ENCODE assay signal across 21 cellular contexts in the genomic region with DNA sequence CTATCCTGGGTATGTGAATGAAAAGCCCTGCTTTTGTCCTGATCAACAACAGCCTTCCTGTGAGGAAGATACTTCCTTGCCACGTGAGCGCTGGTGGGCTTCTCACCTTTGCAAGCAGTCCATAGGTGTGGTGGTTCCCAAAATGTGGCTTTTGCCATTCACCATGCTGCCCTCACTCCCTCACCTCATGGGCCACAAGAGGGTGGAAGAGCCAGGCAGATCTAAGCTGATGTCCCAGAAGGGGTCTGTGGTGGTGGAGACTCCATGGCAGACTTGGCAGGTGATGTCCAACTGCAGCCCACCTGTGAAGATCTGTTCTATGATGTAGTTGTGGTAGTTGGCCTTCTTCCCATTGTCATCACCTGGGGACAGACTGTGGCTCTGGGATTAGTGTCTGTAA.
DNase-seq lines count a peak whose midpoint lies in the region; ATAC-seq, FAIRE-seq and TF ChIP-seq lines count a peak whose summit lies in the region.
"Had no signal": no experiment of that assay in that cellular context is flagged by ENCODE, and none has a peak within 500 bp of the region (broad histone marks: within the 10 kb centered on the region; RNA-seq: fewer than 3 reads in every experiment).

No MANE protein-coding gene starts in this region.

- no peak overlapping the region for H3K9ac ChIP-seq in DND-41 (ENCODE audit: low read depth, low read length)
- no peak overlapping the region for H3K9ac ChIP-seq in KMS-11
- H3K9ac ChIP-seq in OCI-LY3 (ENCODE audit: low read length), result no peak overlapping the region
- H3K9ac ChIP-seq: BLaER1 had no signal

- ATAC-seq in DND-41 (ENCODE audit: insufficient read depth, low read depth), result peak; percentile 50; the same call in 2 of the 3 replicates
- ATAC-seq: CD8-positive, alpha-beta T cell had no signal

- intact Hi-C loops in posterior vena cava (cut with DNase I), result no loop called here

- H2AFZ ChIP-seq in DND-41 (ENCODE audit: low read depth, low read length) (no peak overlapping the region), KMS-11 (ENCODE audit: low read depth) (no peak overlapping the region), OCI-LY3 (ENCODE audit: low read depth, low read length) (no peak overlapping the region)

- H3K27me3 ChIP-seq in DND-41 (ENCODE audit: insufficient read depth, low read length, poor library complexity) (no peaks in the 10 kb centered on the region), KMS-11 (ENCODE audit: insufficient read depth, low read depth) (no peaks in the 10 kb centered on the region), OCI-LY3 (ENCODE audit: low read depth, low read length) (no peaks in the 10 kb centered on the region)
- H3K27me3 ChIP-seq: BLaER1 had no signal

- TF ChIP-seq CTCF in DND-41 (IDR thresholded peaks at IDR 0.05; ENCODE audit: borderline replicate concordance, extremely low read depth, low read length, poor library complexity, severe bottlenecking) (no peak), KMS-11 (conservative IDR thresholded peaks at IDR 0.05; ENCODE audit: low read depth, low read length) (no peak), OCI-LY3 (IDR thresholded peaks at IDR 0.05; ENCODE audit: low read depth, low read length) (no peak)

- no peak overlapping the region for H3K27ac ChIP-seq in DND-41 (ENCODE audit: low read length)
- H3K27ac ChIP-seq in KMS-11, result no peak overlapping the region; the same call in 1 of the 2 replicates
- H3K27ac ChIP-seq in OCI-LY3 (ENCODE audit: low read length), result no peak overlapping the region
- H3K27ac ChIP-seq: 22Rv1, BLaER1, C4-2B had no signal

- peak; percentile 27 for FAIRE-seq in urothelium cell line (lab: Jason Lieb, UNC)
- FAIRE-seq: A204.1, GM12892, H54 had no signal

- H3K36me3 ChIP-seq in DND-41 (ENCODE audit: insufficient read depth, low read length), result no peaks in the 10 kb centered on the region
- no peaks in the 10 kb centered on the region for H3K36me3 ChIP-seq in KMS-11 (ENCODE audit: insufficient read depth)
- no peaks in the 10 kb centered on the region for H3K36me3 ChIP-seq in OCI-LY3 (replicated peaks; ENCODE audit: low read depth, low read length)
- H3K36me3 ChIP-seq: BLaER1, HAP-1 had no signal

- DNase-seq in DND-41 (no peak), urothelium cell line (ENCODE audit: low spot score) (no peak), NCI-H1092 (lab: John Stamatoyannopoulos, UW) (no peak), posterior vena cava (ENCODE audit: low spot score) (no peak), NCI-H128 (lab: John Stamatoyannopoulos, UW; ENCODE audit: unreplicated experiment) (no peak)
- DNase-seq: Caco-2; CD4-positive, CD25-positive, alpha-beta regulatory T cell; CD8-positive, alpha-beta T cell; DMS79; GF-D8; GOT3; HFFc6 had no signal

- H3K4me3 ChIP-seq in DND-41 (ENCODE audit: low read depth in 1 of 2, low read length in 2 of 2) (no peak overlapping the region), KMS-11 (IDR thresholded peaks at IDR 0.05; ENCODE audit: insufficient read depth, low read depth, low read length) (no peak overlapping the region), OCI-LY3 (ENCODE audit: low read length) (no peak overlapping the region)
- H3K4me3 ChIP-seq: BLaER1, HAP-1 had no signal

- H3K4me1 ChIP-seq in DND-41 (ENCODE audit: insufficient read depth, low read length) (peaks cover 8% of the 10 kb centered on the region), KMS-11 (ENCODE audit: low read depth, poor library complexity, severe bottlenecking) (peaks cover 32% of the 10 kb centered on the region), OCI-LY3 (ENCODE audit: low read length) (peaks cover 8% of the 10 kb centered on the region)
- H3K4me1 ChIP-seq: BLaER1, Caco-2, HAP-1 had no signal

- H3K4me2 ChIP-seq in DND-41 (ENCODE audit: insufficient read depth, low read length), result no peak overlapping the region
- peak overlapping the region; percentile 34 for H3K4me2 ChIP-seq in KMS-11
- H3K4me2 ChIP-seq in OCI-LY3 (ENCODE audit: low read length), result peak overlapping the region; percentile 18; the same call in 1 of the 2 replicates
- H3K4me2 ChIP-seq: BLaER1 had no signal

- H4K20me1 ChIP-seq in DND-41 (ENCODE audit: insufficient read depth, low read length), result no peaks in the 10 kb centered on the region
- no peaks in the 10 kb centered on the region for H4K20me1 ChIP-seq in KMS-11 (ENCODE audit: insufficient read depth)
- no peaks in the 10 kb centered on the region for H4K20me1 ChIP-seq in OCI-LY3 (ENCODE audit: insufficient read depth, low read length)
- H4K20me1 ChIP-seq: BLaER1 had no signal

- no peaks in the 10 kb centered on the region for H3K79me2 ChIP-seq in DND-41 (ENCODE audit: insufficient read depth, low read length)
- H3K79me2 ChIP-seq in KMS-11 (ENCODE audit: insufficient read depth, low read depth), result no peaks in the 10 kb centered on the region
- H3K79me2 ChIP-seq in OCI-LY3 (ENCODE audit: low read length), result no peaks in the 10 kb centered on the region

- H3K9me3 ChIP-seq in DND-41 (ENCODE audit: insufficient read depth, low read length, severe bottlenecking), result peaks cover 11% of the 10 kb centered on the region
- no peaks in the 10 kb centered on the region for H3K9me3 ChIP-seq in OCI-LY3 (ENCODE audit: insufficient read depth, low read length)
- H3K9me3 ChIP-seq: Caco-2, HAP-1 had no signal
